Comparison of ENCODE assay signal across 8 cellular contexts in the genomic region with DNA sequence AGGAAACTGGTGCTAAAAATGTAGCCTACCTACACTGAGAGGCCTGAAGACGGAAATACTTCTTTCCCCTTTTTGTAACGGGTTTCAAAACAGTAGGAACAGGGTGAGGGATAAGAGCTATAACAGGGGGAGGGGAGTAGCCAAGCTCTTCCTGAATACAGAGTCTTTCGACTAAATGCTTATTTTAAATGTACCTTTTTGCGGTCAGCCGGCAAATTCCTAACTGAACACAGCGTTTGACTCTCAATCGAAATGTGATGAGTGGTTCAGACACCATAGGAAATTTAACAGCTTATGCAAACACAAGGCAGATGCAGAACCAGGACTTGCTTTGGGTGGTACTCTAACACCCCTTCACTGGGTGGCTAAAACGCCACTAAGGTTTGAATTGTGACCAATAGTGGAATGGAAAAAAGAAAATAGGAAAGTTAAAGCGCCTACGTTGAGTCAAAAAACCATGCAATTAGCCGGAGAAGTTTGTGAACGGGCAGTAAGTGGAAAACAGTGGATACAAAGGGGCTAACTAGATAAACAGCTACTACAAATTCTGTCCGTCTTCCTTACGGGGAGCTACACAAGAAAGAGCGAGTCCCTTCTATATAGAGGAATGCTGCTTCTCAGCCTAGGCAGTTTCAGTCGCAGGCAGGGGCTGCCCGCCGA. TPM values are rescaled to one million over a fixed set of nuclear protein-coding genes. Genes with fewer than 3 reads are reported as not detected.
DNase-seq lines count a peak whose midpoint lies in the region; ATAC-seq and TF ChIP-seq lines count a peak whose summit lies in the region.

No MANE protein-coding gene starts in this region.

- ATAC-seq in activated CD8-positive, alpha-beta T cell treated with anti-CD3 and anti-CD28 coated beads, Interleukin-2, amount 10 ng/mL, durations not matched to agents 7 days and 5 days: no peak
- no peak for ATAC-seq in GM21723 (IDR thresholded peaks at IDR 0.05; ENCODE audit: unreplicated experiment)
- no peak for ATAC-seq in GM21367 (IDR thresholded peaks at IDR 0.05; ENCODE audit: unreplicated experiment)

- WGBS in hepatocyte (ENCODE audit: low lambda C conversion rate, missing lambda C conversion rate): 3% methylated on average over 18 of the region's 18 CpGs
- 2% methylated on average over 18 of the region's 18 CpGs for WGBS in smooth muscle cell (ENCODE audit: low lambda C conversion rate)

- H3K36me3 ChIP-seq in DOHH2 (ENCODE audit: control insufficient read depth, low read length) (peaks cover 20% of the 10 kb centered on the region), hepatocyte (replicated peaks; ENCODE audit: insufficient read depth, low read depth) (no peaks in the 10 kb centered on the region), smooth muscle cell (ENCODE audit: low read depth) (no peaks in the 10 kb centered on the region)

- peak overlapping the region; percentile 85 for H3K4me3 ChIP-seq in DOHH2 (ENCODE audit: low read length)
- H3K4me3 ChIP-seq in hepatocyte: peak overlapping the region; percentile 43
- peak overlapping the region; percentile 83 for H3K4me3 ChIP-seq in smooth muscle cell

- H3K27me3 ChIP-seq in DOHH2 (ENCODE audit: control insufficient read depth, low read length) (peaks cover 13% of the 10 kb centered on the region; the same call in 1 of the 2 replicates), hepatocyte (no peaks in the 10 kb centered on the region), smooth muscle cell (ENCODE audit: low read depth) (peaks cover 7% of the 10 kb centered on the region)

- POLR2A ChIA-PET in activated CD8-positive, alpha-beta T cell treated with anti-CD3 and anti-CD28 coated beads, Interleukin-2, amount 10 ng/mL, durations not matched to agents 7 days and 5 days (lab: Charles Lee): interaction anchor here (0.7 to 2.5 kb wide), 5 partner anchors 9 to 109 kb away, joined by 3 to 18 read pairs (median 4); a partner anchor contains a TSS

- H3K79me2 ChIP-seq in DOHH2 (ENCODE audit: control insufficient read depth, low read length) (peaks cover 58% of the 10 kb centered on the region), hepatocyte (peaks cover 57% of the 10 kb centered on the region), smooth muscle cell (ENCODE audit: low read depth) (peaks cover 59% of the 10 kb centered on the region)

- peak overlapping the region; percentile 38 for H2AFZ ChIP-seq in hepatocyte
- peak overlapping the region; percentile 56 for H2AFZ ChIP-seq in smooth muscle cell (ENCODE audit: low read depth)

- peak overlapping the region; percentile 91 for H3K4me3 Mint-ChIP-seq in activated CD8-positive, alpha-beta T cell treated with anti-CD3 and anti-CD28 coated beads, Interleukin-2, amount 10 ng/mL, durations not matched to agents 7 days and 5 days

- peak overlapping the region; percentile 57 for H3K9ac ChIP-seq in smooth muscle cell (ENCODE audit: low read depth)

- H3K27me3 Mint-ChIP-seq in activated CD8-positive, alpha-beta T cell treated with anti-CD3 and anti-CD28 coated beads, Interleukin-2, amount 10 ng/mL, durations not matched to agents 7 days and 5 days (ENCODE audit: low read depth): peaks cover 8% of the 10 kb centered on the region

- in situ Hi-C loops in KBM-7 (cut with MboI; ENCODE audit: low pct_unique_long_range_greater_than_20kb, low sequenced_read_pairs): no loop called here

- peaks cover 45% of the 10 kb centered on the region for H3K4me1 Mint-ChIP-seq in activated CD8-positive, alpha-beta T cell treated with anti-CD3 and anti-CD28 coated beads, Interleukin-2, amount 10 ng/mL, durations not matched to agents 7 days and 5 days (ENCODE audit: low read depth)

- H3K9me3 Mint-ChIP-seq in activated CD8-positive, alpha-beta T cell treated with anti-CD3 and anti-CD28 coated beads, Interleukin-2, amount 10 ng/mL, durations not matched to agents 7 days and 5 days (ENCODE audit: insufficient read depth): no peaks in the 10 kb centered on the region

- H3K9me3 ChIP-seq in DOHH2 (ENCODE audit: control insufficient read depth, insufficient read depth, low read length) (no peaks in the 10 kb centered on the region), hepatocyte (ENCODE audit: low read depth) (no peaks in the 10 kb centered on the region), smooth muscle cell (replicated peaks; ENCODE audit: low read depth) (no peaks in the 10 kb centered on the region)

- peaks cover 35% of the 10 kb centered on the region for H3K4me1 ChIP-seq in DOHH2 (ENCODE audit: control insufficient read depth, low read length)
- H3K4me1 ChIP-seq in hepatocyte (ENCODE audit: insufficient read depth): peaks cover 32% of the 10 kb centered on the region
- H3K4me1 ChIP-seq in smooth muscle cell (ENCODE audit: low read depth): peaks cover 42% of the 10 kb centered on the region

- H4K20me1 ChIP-seq in DOHH2 (ENCODE audit: control insufficient read depth, insufficient read depth, low read depth, low read length): peaks cover 25% of the 10 kb centered on the region
- peaks cover 52% of the 10 kb centered on the region for H4K20me1 ChIP-seq in hepatocyte (ENCODE audit: insufficient read depth, poor library complexity, severe bottlenecking)
- peaks cover 58% of the 10 kb centered on the region for H4K20me1 ChIP-seq in smooth muscle cell (ENCODE audit: low read depth)

- H3K9me2 ChIP-seq in DOHH2 (replicated peaks; ENCODE audit: control insufficient read depth, low read length) (no peaks in the 10 kb centered on the region), hepatocyte (replicated peaks; ENCODE audit: insufficient read depth) (no peaks in the 10 kb centered on the region)

- CTCF ChIA-PET in activated CD8-positive, alpha-beta T cell treated with anti-CD3 and anti-CD28 coated beads, Interleukin-2, amount 10 ng/mL, durations not matched to agents 7 days and 5 days (lab: Charles Lee): interaction anchor here (0.6 to 2.2 kb wide), 13 partner anchors 13 to 187 kb away, joined by 3 to 18 read pairs (median 4); a partner anchor contains a TSS

- peaks cover 37% of the 10 kb centered on the region for H3K36me3 Mint-ChIP-seq in activated CD8-positive, alpha-beta T cell treated with anti-CD3 and anti-CD28 coated beads, Interleukin-2, amount 10 ng/mL, durations not matched to agents 7 days and 5 days (ENCODE audit: low read depth)

- H3F3A ChIP-seq in DOHH2 (ENCODE audit: control insufficient read depth, insufficient read depth) (peaks cover 5% of the 10 kb centered on the region; the same call in 1 of the 2 replicates), smooth muscle cell (ENCODE audit: low read depth) (peaks cover 10% of the 10 kb centered on the region)

- peak; percentile 74 for DNase-seq in KBM-7
- no peak for DNase-seq in activated CD8-positive, alpha-beta T cell treated with anti-CD3 and anti-CD28 coated beads, Interleukin-2, amount 10 ng/mL, durations not matched to agents 7 days and 5 days
- DNase-seq in hepatocyte (ENCODE audit: low spot score): no peak
- no peak for DNase-seq in smooth muscle cell (lab: John Stamatoyannopoulos, UW; ENCODE audit: unreplicated experiment)
- no peak for DNase-seq in dedifferentiated amniotic fluid mesenchymal stem cell (ENCODE audit: extremely low spot score)

- H3K27ac ChIP-seq in DOHH2 (ENCODE audit: low read depth, low read length): no peak overlapping the region
- peak overlapping the region; percentile 95 for H3K27ac ChIP-seq in hepatocyte
- peak overlapping the region; percentile 51 for H3K27ac ChIP-seq in smooth muscle cell (ENCODE audit: low read depth)

- H3K27ac Mint-ChIP-seq in activated CD8-positive, alpha-beta T cell treated with anti-CD3 and anti-CD28 coated beads, Interleukin-2, amount 10 ng/mL, durations not matched to agents 7 days and 5 days: peak overlapping the region; percentile 88

- TF ChIP-seq CTCF in DOHH2 (IDR thresholded peaks at IDR 0.05; ENCODE audit: low read depth, low read length, poor library complexity, severe bottlenecking) (no peak), hepatocyte (IDR thresholded peaks at IDR 0.05; ENCODE audit: poor library complexity) (no peak), smooth muscle cell (IDR thresholded peaks at IDR 0.05; ENCODE audit: borderline replicate concordance, insufficient read depth, poor library complexity, severe bottlenecking) (no peak)

- H3K4me2 ChIP-seq in DOHH2 (ENCODE audit: low read length): peak overlapping the region; percentile 78
- peak overlapping the region; percentile 84 for H3K4me2 ChIP-seq in hepatocyte
- peak overlapping the region; percentile 92 for H3K4me2 ChIP-seq in smooth muscle cell

RNA-seq across cellular contexts. Expression of a gene that starts 1.7 kb away (rescaled TPM):
- total RNA-seq in activated CD8-positive, alpha-beta T cell treated with anti-CD3 and anti-CD28 coated beads, Interleukin-2, amount 10 ng/mL, durations not matched to agents 7 days and 5 days: 10 to 100 TPM; 30.5 to 32.6 TPM
- total RNA-seq in hepatocyte (31.4 and 36.5 TPM in 2 replicates), smooth muscle cell (36.8 and 38.5 TPM in 2 replicates)
- polyA plus RNA-seq in hepatocyte (18.3 and 20.5 TPM in 2 replicates), smooth muscle cell (15.7 and 21.2 TPM in 2 replicates)
